15 cellular contexts compared by ENCODE assay signal in genomic region chr16:31920373-31920772, GRCh38.
DNase-seq lines count a peak whose midpoint lies in the region; ATAC-seq lines count a peak whose summit lies in the region.
"Had no signal": no experiment of that assay in that cellular context is flagged by ENCODE, and none has a peak within 500 bp of the region (broad histone marks: within the 10 kb centered on the region; RNA-seq: fewer than 3 reads in every experiment).

No MANE protein-coding gene starts in this region.

- H3K9me3 Mint-ChIP-seq in stimulated activated naive CD8-positive, alpha-beta T cell treated with anti-CD3 and anti-CD28 coated beads, Interleukin-15, amount 100 ng/mL, for 72 hours: peaks cover 30 to 53% of the 10 kb centered on the region in 2 donors
- H3K9me3 Mint-ChIP-seq in activated naive CD8-positive, alpha-beta T cell (ENCODE audit: low read depth): peaks cover 21% of the 10 kb centered on the region
- H3K9me3 Mint-ChIP-seq in stimulated activated effector memory CD8-positive, alpha-beta T cell treated with anti-CD3 and anti-CD28 coated beads, Interleukin-12 subunit alpha, Interleukin-12 subunit beta, amount 100 ng/mL, for 72 hours: peaks cover 34% of the 10 kb centered on the region

- H3K27ac Mint-ChIP-seq in stimulated activated naive CD8-positive, alpha-beta T cell treated with anti-CD3 and anti-CD28 coated beads, Interleukin-15, amount 100 ng/mL, for 72 hours: no peak overlapping the region
- H3K27ac Mint-ChIP-seq in activated naive CD8-positive, alpha-beta T cell: peak overlapping the region; percentile 54
- H3K27ac Mint-ChIP-seq in stimulated activated effector memory CD8-positive, alpha-beta T cell treated with anti-CD3 and anti-CD28 coated beads, Interleukin-12 subunit alpha, Interleukin-12 subunit beta, amount 100 ng/mL, for 72 hours: peak overlapping the region; percentile 79
- H3K27ac Mint-ChIP-seq: CD4-positive, alpha-beta T cell; HFFc6 had no signal

- no peaks in the 10 kb centered on the region for H3K4me1 Mint-ChIP-seq in stimulated activated naive CD8-positive, alpha-beta T cell treated with anti-CD3 and anti-CD28 coated beads, Interleukin-15, amount 100 ng/mL, for 72 hours
- H3K4me1 Mint-ChIP-seq in activated naive CD8-positive, alpha-beta T cell (ENCODE audit: low read depth): no peaks in the 10 kb centered on the region
- no peaks in the 10 kb centered on the region for H3K4me1 Mint-ChIP-seq in stimulated activated effector memory CD8-positive, alpha-beta T cell treated with anti-CD3 and anti-CD28 coated beads, Interleukin-12 subunit alpha, Interleukin-12 subunit beta, amount 100 ng/mL, for 72 hours
- H3K4me1 Mint-ChIP-seq: B cell had no signal

- H3K4me3 Mint-ChIP-seq in stimulated activated naive CD8-positive, alpha-beta T cell treated with anti-CD3 and anti-CD28 coated beads, Interleukin-15, amount 100 ng/mL, for 72 hours: no peak overlapping the region
- H3K4me3 Mint-ChIP-seq in activated naive CD8-positive, alpha-beta T cell: no peak overlapping the region
- H3K4me3 Mint-ChIP-seq in stimulated activated effector memory CD8-positive, alpha-beta T cell treated with anti-CD3 and anti-CD28 coated beads, Interleukin-12 subunit alpha, Interleukin-12 subunit beta, amount 100 ng/mL, for 72 hours: no peak overlapping the region
- H3K4me3 Mint-ChIP-seq: B cell; CD4-positive, alpha-beta T cell; HFFc6 had no signal

- no peaks in the 10 kb centered on the region for H3K27me3 Mint-ChIP-seq in stimulated activated naive CD8-positive, alpha-beta T cell treated with anti-CD3 and anti-CD28 coated beads, Interleukin-15, amount 100 ng/mL, for 72 hours
- H3K27me3 Mint-ChIP-seq in activated naive CD8-positive, alpha-beta T cell: no peaks in the 10 kb centered on the region
- H3K27me3 Mint-ChIP-seq: B cell; CD4-positive, alpha-beta T cell had no signal

- ATAC-seq in stimulated activated naive CD8-positive, alpha-beta T cell treated with anti-CD3 and anti-CD28 coated beads, Interleukin-15, amount 100 ng/mL, for 72 hours: peak; percentile 26
- no peak for ATAC-seq in stimulated activated naive CD8-positive, alpha-beta T cell treated with anti-CD3 and anti-CD28 coated beads, Interleukin-15, Interleukin-2, amounts not matched to agents 100 U/mL and 50 U/mL, for 24 hours
- ATAC-seq in stimulated activated effector memory CD8-positive, alpha-beta T cell treated with anti-CD3 and anti-CD28 coated beads, Interleukin-12 subunit alpha, Interleukin-12 subunit beta, amount 100 ng/mL, for 72 hours: no peak
- no peak for ATAC-seq in GM21528 (IDR thresholded peaks at IDR 0.05; ENCODE audit: low FRiP score, unreplicated experiment)

- no peak for DNase-seq in stimulated activated naive CD8-positive, alpha-beta T cell treated with anti-CD3 and anti-CD28 coated beads, Interleukin-15, amount 100 ng/mL, for 72 hours
- DNase-seq in stimulated activated naive CD8-positive, alpha-beta T cell treated with anti-CD3 and anti-CD28 coated beads, Interleukin-15, Interleukin-2, amounts not matched to agents 100 U/mL and 50 U/mL, for 24 hours: no peak
- DNase-seq in stimulated activated effector memory CD8-positive, alpha-beta T cell treated with anti-CD3 and anti-CD28 coated beads, Interleukin-12 subunit alpha, Interleukin-12 subunit beta, amount 100 ng/mL, for 72 hours (ENCODE audit: low spot score in 2 of 2): no peak
- DNase-seq in effector CD4-positive, alpha-beta T cell: no peak
- no peak for DNase-seq in HK-2 (ENCODE audit: unreplicated experiment)
- DNase-seq: C1 segment of cervical spinal cord; Calu3; CD4-positive, alpha-beta T cell; DMS 273 treated with DMSO at 0.1 percent for 48 hours; DMS79; HCEC 1CT; HFFc6 had no signal

- peaks cover 49% of the 10 kb centered on the region for H3K36me3 Mint-ChIP-seq in activated naive CD8-positive, alpha-beta T cell
- H3K36me3 Mint-ChIP-seq in stimulated activated effector memory CD8-positive, alpha-beta T cell treated with anti-CD3 and anti-CD28 coated beads, Interleukin-12 subunit alpha, Interleukin-12 subunit beta, amount 100 ng/mL, for 72 hours: peaks cover 86% of the 10 kb centered on the region

Comparison
In these comparisons a context has a peak if more than half of its experiments do, and no peak if none do; other contexts are left out.
1. H3K27ac Mint-ChIP-seq: peak in activated naive CD8-positive, alpha-beta T cell (single experiment) and stimulated activated effector memory CD8-positive, alpha-beta T cell treated with anti-CD3 and anti-CD28 coated beads, Interleukin-12 subunit alpha, Interleukin-12 subunit beta, amount 100 ng/mL, for 72 hours (single experiment); none in stimulated activated naive CD8-positive, alpha-beta T cell treated with anti-CD3 and anti-CD28 coated beads, Interleukin-15, amount 100 ng/mL, for 72 hours (0 of 2).